In genomic region chr7:75756340-75757297, GRCh38 we compare ENCODE assay signal across 9 cellular contexts. TPM values are rescaled to one million over a fixed set of nuclear protein-coding genes. Genes with fewer than 3 reads are reported as not detected.
DNase-seq lines count a peak whose midpoint lies in the region; ATAC-seq and TF ChIP-seq lines count a peak whose summit lies in the region.
"Had no signal": no experiment of that assay in that cellular context is flagged by ENCODE, and none has a peak within 500 bp of the region (broad histone marks: within the 10 kb centered on the region; RNA-seq: fewer than 3 reads in every experiment).

No MANE protein-coding gene starts in this region.

- H3K4me3 ChIP-seq in AG04450 (ENCODE audit: low read depth, low read length) = no peak overlapping the region
- no peak overlapping the region for H3K4me3 ChIP-seq in GM12875 (ENCODE audit: low read depth, low read length)
- H3K4me3 ChIP-seq in tibial nerve = no peak overlapping the region
- H3K4me3 ChIP-seq in uterus = no peak overlapping the region

- H3K4me1 ChIP-seq in tibial nerve (peaks cover 0 to 5% (median 0%) of the 10 kb centered on the region in 4 donors), uterus (no peaks in the 10 kb centered on the region)

- DNase-seq in AG04450 (ENCODE audit: low read depth, low spot score) = no peak
- peak; percentile 47 for DNase-seq in RWPE1 (ENCODE audit: low spot score)
- peak; percentile 22 for DNase-seq in glutamatergic neuron
- DNase-seq in tibial nerve (ENCODE audit: low spot score in 2 of 2) = no peak
- no peak for DNase-seq in uterus
- no peak for DNase-seq in activated gamma-delta T cell treated with Interleukin-2 at 50 U/mL for 16 hours

- H3K27ac Mint-ChIP-seq in glutamatergic neuron (ENCODE audit: unreplicated experiment) = no peak overlapping the region
- H3K27ac Mint-ChIP-seq: dendritic cell treated with granulocyte-macrophage colony-stimulating factor and Interleukin-4, amounts not matched to agents 40 ng/mL and 50 ng/mL, for 4 days had no signal

- no peak for TF ChIP-seq POLR2A in tibial nerve (IDR thresholded peaks at IDR 0.05)
- TF ChIP-seq POLR2A in uterus (IDR thresholded peaks at IDR 0.05) = no peak

- H3K27ac ChIP-seq in AG04450 (ENCODE audit: low read depth, low read length) (no peak overlapping the region), RWPE1 (no peak overlapping the region), tibial nerve (no peak overlapping the region), uterus (no peak overlapping the region)

- H3K9me3 Mint-ChIP-seq in glutamatergic neuron (ENCODE audit: unreplicated experiment) = peaks cover 3% of the 10 kb centered on the region
- H3K9me3 Mint-ChIP-seq: dendritic cell treated with granulocyte-macrophage colony-stimulating factor and Interleukin-4, amounts not matched to agents 40 ng/mL and 50 ng/mL, for 4 days had no signal

- no peaks in the 10 kb centered on the region for H3K9me3 ChIP-seq in AG04450 (ENCODE audit: control insufficient read depth, insufficient read depth, low read length)
- H3K9me3 ChIP-seq in tibial nerve = no peaks in the 10 kb centered on the region
- H3K9me3 ChIP-seq in uterus = no peaks in the 10 kb centered on the region

- no peak for TF ChIP-seq EP300 in tibial nerve (IDR thresholded peaks at IDR 0.05)

- CTCF ChIA-PET in AG04450 (lab: Charles Lee) (interaction anchor here (0.5 to 0.7 kb wide), 3 partner anchors 36 to 325 kb away, joined by 3 to 5 read pairs (median 3); no protein-coding TSS in a partner anchor), RWPE1 (lab: Yijun Ruan, JAX) (interaction anchor here (0.6 to 0.7 kb wide), 2 partner anchors 187 to 564 kb away, joined by 4 read pairs; no protein-coding TSS in a partner anchor)

- peaks cover 4% of the 10 kb centered on the region for H3K27me3 Mint-ChIP-seq in glutamatergic neuron (ENCODE audit: unreplicated experiment)
- H3K27me3 Mint-ChIP-seq: dendritic cell treated with granulocyte-macrophage colony-stimulating factor and Interleukin-4, amounts not matched to agents 40 ng/mL and 50 ng/mL, for 4 days had no signal

- WGBS in tibial nerve, 2 donors = 65 to 67% methylated on average over 15 of the region's 15 CpGs

- peak; percentile 61 for TF ChIP-seq CTCF in AG04450 (IDR thresholded peaks at IDR 0.05; ENCODE audit: low read depth, low read length)
- peak; percentile 40; the same call in 1 of the 2 replicates for TF ChIP-seq CTCF in GM12875 (IDR thresholded peaks at IDR 0.05; ENCODE audit: borderline replicate concordance, insufficient read depth, low read depth, low read length)
- peak; percentile 30 for TF ChIP-seq CTCF in RWPE1 (conservative IDR thresholded peaks at IDR 0.05; ENCODE audit: low read depth)
- TF ChIP-seq CTCF in glutamatergic neuron (IDR thresholded peaks at IDR 0.05; ENCODE audit: partially characterized antibody, unreplicated experiment) = peak; percentile 56
- TF ChIP-seq CTCF in tibial nerve (IDR thresholded peaks at IDR 0.05) = no peak
- TF ChIP-seq CTCF in uterus (IDR thresholded peaks at IDR 0.05) = no peak

- H3K36me3 ChIP-seq in tibial nerve (no peaks in the 10 kb centered on the region), uterus (no peaks in the 10 kb centered on the region)

- H3K36me3 Mint-ChIP-seq in glutamatergic neuron (ENCODE audit: unreplicated experiment) = no peaks in the 10 kb centered on the region

- H3K4me3 Mint-ChIP-seq in glutamatergic neuron (ENCODE audit: unreplicated experiment) = peak overlapping the region; percentile 59
- H3K4me3 Mint-ChIP-seq: dendritic cell treated with granulocyte-macrophage colony-stimulating factor and Interleukin-4, amounts not matched to agents 40 ng/mL and 50 ng/mL, for 4 days had no signal

- intact Hi-C loops in uterus (cut with DNase I; ENCODE audit: low total_unique reads) = no loop called here

- ATAC-seq in GM18870 (IDR thresholded peaks at IDR 0.05; ENCODE audit: unreplicated experiment) = no peak

- H3K4me1 Mint-ChIP-seq in glutamatergic neuron (ENCODE audit: low read depth, unreplicated experiment) = peaks cover 4% of the 10 kb centered on the region

- POLR2A ChIA-PET in AG04450 (lab: Yijun Ruan, JAX) = no interaction called here
- POLR2A ChIA-PET in RWPE1 (lab: Yijun Ruan, JAX; ENCODE audit: low non-redundant PET) = no interaction called here

- H3K27me3 ChIP-seq in AG04450 (ENCODE audit: control insufficient read depth, insufficient read depth, low read length) (no peaks in the 10 kb centered on the region), tibial nerve (no peaks in the 10 kb centered on the region), uterus (no peaks in the 10 kb centered on the region)

RNA-seq across cellular contexts. Expression of gene CCL26, which starts 15.4 kb away (rescaled TPM):
- not detected in 2 replicates for polyA plus RNA-seq in AG04450 (2011; rRNA removed)
- not detected in 2 replicates for polyA minus RNA-seq in AG04450 (2011; rRNA and poly(A)+ RNA removed)
- total RNA-seq in glutamatergic neuron (ENCODE audit: unreplicated experiment) (not detected), tibial nerve (1 to 10 TPM in 2 of 4 donors, not detected in 2; 3.8 to 6.3 TPM), uterus (not detected)

RNA-seq across cellular contexts. Expression of gene HIP1, which starts 17.9 kb away (rescaled TPM):
- 13.7 and 15.0 TPM in 2 replicates for polyA plus RNA-seq in AG04450 (2011; rRNA removed)
- polyA minus RNA-seq in AG04450 (2011; rRNA and poly(A)+ RNA removed) = 23.5 and 27.9 TPM in 2 replicates
- 65.5 TPM for total RNA-seq in glutamatergic neuron (ENCODE audit: unreplicated experiment)
- total RNA-seq in tibial nerve = 10 to 100 TPM; 43.2 to 59.7 (median 49.8) TPM
- total RNA-seq in uterus = 10 to 100 TPM; 13.1 to 48.8 (median 20.3) TPM

RNA-seq across cellular contexts. Expression of gene CCL24, which starts 57.0 kb away (rescaled TPM):
- not detected in 2 replicates for polyA plus RNA-seq in AG04450 (2011; rRNA removed)
- polyA minus RNA-seq in AG04450 (2011; rRNA and poly(A)+ RNA removed) = not detected in 2 replicates
- not detected for total RNA-seq in glutamatergic neuron (ENCODE audit: unreplicated experiment)
- total RNA-seq in tibial nerve = not detected
- not detected for total RNA-seq in uterus

Comparison
In these comparisons a context has a peak if more than half of its experiments do, and no peak if none do; other contexts are left out.
1. DNase-seq: peak in RWPE1 (single experiment) and glutamatergic neuron (single experiment); none in AG04450 (single experiment), tibial nerve (0 of 2), uterus (0 of 2) and activated gamma-delta T cell treated with Interleukin-2 at 50 U/mL for 16 hours (single experiment).
2. CTCF ChIP-seq: peak in AG04450 (single experiment), GM12875 (single experiment), RWPE1 (single experiment) and glutamatergic neuron (single experiment); none in tibial nerve (0 of 5) and uterus (0 of 4).